In genomic region chr10:71611131-71611530, GRCh38 we compare ENCODE assay signal across 9 cellular contexts.
"Had no signal": no experiment of that assay in that cellular context is flagged by ENCODE, and none has a peak within 500 bp of the region (broad histone marks: within the 10 kb centered on the region; RNA-seq: fewer than 3 reads in every experiment).

No MANE protein-coding gene starts in this region.

- DNase-seq: activated B cell treated with CpG ODN at 0.5 μM for 24 hours; activated CD4-positive, alpha-beta T cell treated with anti-CD3 and anti-CD28 coated beads, Interleukin-2, amount 10 ng/mL, durations not matched to agents 24 days and 14 days; activated naive CD4-positive, alpha-beta T cell treated with Interleukin-2 at 50 U/mL for 16 hours; cortex of kidney; erythroblast; pancreas; right cardiac atrium; T-helper 17 cell had no signal

- ATAC-seq: pancreas; right cardiac atrium; stimulated activated effector memory CD8-positive, alpha-beta T cell treated with anti-CD3 and anti-CD28 coated beads, Interleukin-12 subunit alpha, Interleukin-12 subunit beta, amount 100 ng/mL, for 72 hours; T-helper 17 cell had no signal
